In genomic region chr21:23316190-23316589, GRCh38 we compare ENCODE assay signal across 7 cellular contexts.
"Had no signal": no experiment of that assay in that cellular context is flagged by ENCODE, and none has a peak within 500 bp of the region (broad histone marks: within the 10 kb centered on the region; RNA-seq: fewer than 3 reads in every experiment).

No MANE protein-coding gene starts in this region.

- ATAC-seq: GM12878 had no signal

- H3K4me3 ChIP-seq: GM12878 had no signal

- DNase-seq: GDM1, GF-D8 had no signal

- FAIRE-seq: GM12878, GM12891, GM12892, GM18507, GM19239 had no signal
